In the genomic region with DNA sequence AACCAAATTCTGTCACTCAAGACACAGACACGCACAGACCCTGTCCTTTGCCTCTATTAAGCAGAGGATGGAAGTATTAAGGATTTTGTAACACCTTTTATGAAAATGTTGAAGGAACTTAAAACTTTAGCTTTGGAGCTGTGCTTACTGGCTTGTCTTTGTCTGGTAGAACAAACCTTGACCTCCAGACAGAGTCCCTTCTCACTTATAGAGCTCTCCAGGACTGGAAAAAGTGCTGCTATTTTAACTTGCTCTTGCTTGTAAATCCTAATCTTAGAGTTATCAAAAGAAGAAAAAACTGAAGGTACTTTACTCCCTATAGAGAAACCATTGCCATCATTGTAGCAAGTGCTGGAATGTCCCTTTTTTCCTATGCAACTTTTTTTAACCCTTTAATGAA, we compare ENCODE assay signal across 14 cellular contexts.
DNase-seq lines count a peak whose midpoint lies in the region; ATAC-seq and TF ChIP-seq lines count a peak whose summit lies in the region.
"Had no signal": no experiment of that assay in that cellular context is flagged by ENCODE, and none has a peak within 500 bp of the region (broad histone marks: within the 10 kb centered on the region; RNA-seq: fewer than 3 reads in every experiment).

No MANE protein-coding gene starts in this region.

- H3K9me3 ChIP-seq in iPS-18a (ENCODE audit: control insufficient read depth, low read depth, low read length) = no peaks in the 10 kb centered on the region
- no peaks in the 10 kb centered on the region for H3K9me3 ChIP-seq in neural progenitor cell (ENCODE audit: low read depth)

- H3K27me3 ChIP-seq in GM23338 (ENCODE audit: insufficient read depth) = no peaks in the 10 kb centered on the region
- H3K27me3 ChIP-seq in iPS-18a (ENCODE audit: control insufficient read depth, insufficient read depth, low read length) = no peaks in the 10 kb centered on the region
- H3K27me3 ChIP-seq in neural progenitor cell = no peaks in the 10 kb centered on the region

- no peaks in the 10 kb centered on the region for H3K9me3 Mint-ChIP-seq in GM23338
- peaks cover 2% of the 10 kb centered on the region for H3K9me3 Mint-ChIP-seq in WTC11
- peaks cover 4% of the 10 kb centered on the region for H3K9me3 Mint-ChIP-seq in progenitor cell of endocrine pancreas (ENCODE audit: low read depth)
- no peaks in the 10 kb centered on the region for H3K9me3 Mint-ChIP-seq in neural progenitor cell
- H3K9me3 Mint-ChIP-seq: H9 had no signal

- H4K20me1 ChIP-seq in GM23338 (replicated peaks; ENCODE audit: insufficient read depth) = no peaks in the 10 kb centered on the region
- no peaks in the 10 kb centered on the region for H4K20me1 ChIP-seq in neural progenitor cell (ENCODE audit: low read depth)

- H3K4me1 Mint-ChIP-seq in GM23338 = peaks cover 37% of the 10 kb centered on the region
- peaks cover 35% of the 10 kb centered on the region for H3K4me1 Mint-ChIP-seq in WTC11
- H3K4me1 Mint-ChIP-seq in progenitor cell of endocrine pancreas (ENCODE audit: low read depth) = peaks cover 24% of the 10 kb centered on the region
- H3K4me1 Mint-ChIP-seq in neural progenitor cell = peaks cover 6% of the 10 kb centered on the region

- H3K9me2 ChIP-seq in GM23338 (ENCODE audit: insufficient read depth) = no peaks in the 10 kb centered on the region

- H3K4me1 ChIP-seq in GM23338 (ENCODE audit: insufficient read depth) (peaks cover 22% of the 10 kb centered on the region), iPS-18a (ENCODE audit: control insufficient read depth, low read depth, low read length) (peaks cover 34% of the 10 kb centered on the region), neural progenitor cell (no peaks in the 10 kb centered on the region)

- H3K79me2 ChIP-seq in GM23338 (replicated peaks; ENCODE audit: insufficient read depth) (no peaks in the 10 kb centered on the region), neural progenitor cell (ENCODE audit: low read depth) (no peaks in the 10 kb centered on the region)

- H3K27me3 Mint-ChIP-seq in GM23338 (ENCODE audit: insufficient read depth, low read depth, poor library complexity) = no peaks in the 10 kb centered on the region
- H3K27me3 Mint-ChIP-seq in WTC11 (ENCODE audit: low read depth) = no peaks in the 10 kb centered on the region
- H3K27me3 Mint-ChIP-seq in progenitor cell of endocrine pancreas = no peaks in the 10 kb centered on the region
- H3K27me3 Mint-ChIP-seq in neural progenitor cell (ENCODE audit: insufficient read depth, low read depth) = no peaks in the 10 kb centered on the region
- H3K27me3 Mint-ChIP-seq: CD4-positive, alpha-beta T cell had no signal

- H3F3A ChIP-seq in GM23338 (replicated peaks; ENCODE audit: low read depth) (no peaks in the 10 kb centered on the region), neural progenitor cell (ENCODE audit: low read depth) (no peaks in the 10 kb centered on the region)

- POLR2A ChIA-PET in WTC11 (lab: Charles Lee) = interaction anchor here (0.6 kb wide), 1 partner anchor 1288 kb away, joined by 3 read pairs; no protein-coding TSS in a partner anchor

- no peak overlapping the region for H3K9ac ChIP-seq in iPS-18a (ENCODE audit: low read length)
- H3K9ac ChIP-seq in neural progenitor cell = no peak overlapping the region
- H3K9ac ChIP-seq: GM23248 had no signal

- H3K27ac ChIP-seq in GM23338 (ENCODE audit: low read depth) (no peak overlapping the region), iPS-18a (ENCODE audit: low read length) (no peak overlapping the region), neural progenitor cell (no peak overlapping the region)
- H3K27ac ChIP-seq: GM23248 had no signal

- CTCF ChIA-PET in WTC11 (lab: Charles Lee) = no interaction called here

- H3K36me3 Mint-ChIP-seq in GM23338 (ENCODE audit: low read depth) (no peaks in the 10 kb centered on the region), WTC11 (peaks cover 2% of the 10 kb centered on the region; the same call in 1 of the 2 replicates), progenitor cell of endocrine pancreas (ENCODE audit: insufficient read depth) (peaks cover 65% of the 10 kb centered on the region), neural progenitor cell (no peaks in the 10 kb centered on the region)

- no peak for TF ChIP-seq CTCF in GM23338 (conservative IDR thresholded peaks at IDR 0.05; ENCODE audit: low read depth in 2 of 2)
- no peak for TF ChIP-seq CTCF in WTC11 (IDR thresholded peaks at IDR 0.05)
- no peak for TF ChIP-seq CTCF in progenitor cell of endocrine pancreas (IDR thresholded peaks at IDR 0.05; ENCODE audit: unreplicated experiment)
- TF ChIP-seq CTCF in neural progenitor cell (IDR thresholded peaks at IDR 0.05) = no peak

- H3K36me3 ChIP-seq in GM23338 (ENCODE audit: insufficient read depth) (no peaks in the 10 kb centered on the region), iPS-18a (ENCODE audit: control insufficient read depth, low read depth, low read length) (no peaks in the 10 kb centered on the region), neural progenitor cell (no peaks in the 10 kb centered on the region)

- H3K4me3 Mint-ChIP-seq in GM23338 (no peak overlapping the region), WTC11 (no peak overlapping the region), progenitor cell of endocrine pancreas (ENCODE audit: low read depth) (no peak overlapping the region), neural progenitor cell (no peak overlapping the region)
- H3K4me3 Mint-ChIP-seq: CD4-positive, alpha-beta T cell; H9 had no signal

- H2AFZ ChIP-seq in GM23338 (peak overlapping the region; percentile 2; the same call in 1 of the 2 replicates), neural progenitor cell (replicated peaks) (no peak overlapping the region)
- H2AFZ ChIP-seq: GM23248 had no signal

- H3K4me2 ChIP-seq in GM23338 = peak overlapping the region; percentile 26; the same call in 1 of the 2 replicates
- no peak overlapping the region for H3K4me2 ChIP-seq in neural progenitor cell

- ATAC-seq in GM23338 (peak; percentile 34; the same call in 2 of the 3 replicates), WTC11 (peak; percentile 57)

- H3K27ac Mint-ChIP-seq in GM23338 (no peak overlapping the region), WTC11 (no peak overlapping the region), progenitor cell of endocrine pancreas (peak overlapping the region; percentile 66), neural progenitor cell (no peak overlapping the region)
- H3K27ac Mint-ChIP-seq: CD4-positive, alpha-beta T cell had no signal

- DNase-seq in GM23338 (ENCODE audit: low spot score) (no peak), WTC11 (ENCODE audit: low spot score) (no peak), progenitor cell of endocrine pancreas (ENCODE audit: low spot score, unreplicated experiment) (no peak), NCI-H1930 (lab: John Stamatoyannopoulos, UW) (no peak), neural progenitor cell (ENCODE audit: low spot score) (no peak), NCI-H2196 treated with DMSO at 0.1 percent for 48 hours (lab: John Stamatoyannopoulos, UW; ENCODE audit: unreplicated experiment) (no peak)
- DNase-seq: ACHN; C1 segment of cervical spinal cord; Calu3; CD4-positive, alpha-beta T cell; DMS 273 treated with DMSO at 0.1 percent for 48 hours; GM23248; H9 had no signal

- H3K4me3 ChIP-seq in GM23338 (no peak overlapping the region), iPS-18a (ENCODE audit: low read length) (peak overlapping the region; percentile 13), neural progenitor cell (no peak overlapping the region)
- H3K4me3 ChIP-seq: GM23248 had no signal

TF ChIP-seq in GM23338, 12 proteins besides CTCF, POLR2A, EP300 and RAD21 (continues in another document):
- no peak for TF ChIP-seq POLR2AphosphoS5 (IDR thresholded peaks at IDR 0.05; ENCODE audit: low read depth)
- no peak for TF ChIP-seq ZNF114 (CRISPR knock-in tag; IDR thresholded peaks at IDR 0.05)
- TF ChIP-seq JUNB (IDR thresholded peaks at IDR 0.05; ENCODE audit: unreplicated experiment) = no peak
- no peak for TF ChIP-seq CREB1 (CRISPR knock-in tag; IDR thresholded peaks at IDR 0.05; ENCODE audit: low read depth)
- no peak for TF ChIP-seq NANOG (IDR thresholded peaks at IDR 0.05; ENCODE audit: borderline replicate concordance)
- TF ChIP-seq, protein P1, sequence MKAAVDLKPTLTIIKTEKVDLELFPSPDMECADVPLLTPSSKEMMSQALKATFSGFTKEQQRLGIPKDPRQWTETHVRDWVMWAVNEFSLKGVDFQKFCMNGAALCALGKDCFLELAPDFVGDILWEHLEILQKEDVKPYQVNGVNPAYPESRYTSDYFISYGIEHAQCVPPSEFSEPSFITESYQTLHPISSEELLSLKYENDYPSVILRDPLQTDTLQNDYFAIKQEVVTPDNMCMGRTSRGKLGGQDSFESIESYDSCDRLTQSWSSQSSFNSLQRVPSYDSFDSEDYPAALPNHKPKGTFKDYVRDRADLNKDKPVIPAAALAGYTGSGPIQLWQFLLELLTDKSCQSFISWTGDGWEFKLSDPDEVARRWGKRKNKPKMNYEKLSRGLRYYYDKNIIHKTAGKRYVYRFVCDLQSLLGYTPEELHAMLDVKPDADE (IDR thresholded peaks at IDR 0.05) = no peak
- no peak for TF ChIP-seq EZH2 (IDR thresholded peaks at IDR 0.05; ENCODE audit: low read depth, unreplicated experiment)

TF ChIP-seq in WTC11, 78 proteins besides CTCF, POLR2A, EP300 and RAD21 (continues in another document):
- TF ChIP-seq TEAD1 (CRISPR knock-in tag; IDR thresholded peaks at IDR 0.05) (no peak), SOX15 (CRISPR knock-in tag; IDR thresholded peaks at IDR 0.05) (no peak), ZNF416 (CRISPR knock-in tag; IDR thresholded peaks at IDR 0.05) (no peak), ZNF396 (CRISPR knock-in tag; IDR thresholded peaks at IDR 0.05; ENCODE audit: borderline replicate concordance) (no peak), TEAD4 (CRISPR knock-in tag; IDR thresholded peaks at IDR 0.05) (no peak)
- TF ChIP-seq, protein P2, sequence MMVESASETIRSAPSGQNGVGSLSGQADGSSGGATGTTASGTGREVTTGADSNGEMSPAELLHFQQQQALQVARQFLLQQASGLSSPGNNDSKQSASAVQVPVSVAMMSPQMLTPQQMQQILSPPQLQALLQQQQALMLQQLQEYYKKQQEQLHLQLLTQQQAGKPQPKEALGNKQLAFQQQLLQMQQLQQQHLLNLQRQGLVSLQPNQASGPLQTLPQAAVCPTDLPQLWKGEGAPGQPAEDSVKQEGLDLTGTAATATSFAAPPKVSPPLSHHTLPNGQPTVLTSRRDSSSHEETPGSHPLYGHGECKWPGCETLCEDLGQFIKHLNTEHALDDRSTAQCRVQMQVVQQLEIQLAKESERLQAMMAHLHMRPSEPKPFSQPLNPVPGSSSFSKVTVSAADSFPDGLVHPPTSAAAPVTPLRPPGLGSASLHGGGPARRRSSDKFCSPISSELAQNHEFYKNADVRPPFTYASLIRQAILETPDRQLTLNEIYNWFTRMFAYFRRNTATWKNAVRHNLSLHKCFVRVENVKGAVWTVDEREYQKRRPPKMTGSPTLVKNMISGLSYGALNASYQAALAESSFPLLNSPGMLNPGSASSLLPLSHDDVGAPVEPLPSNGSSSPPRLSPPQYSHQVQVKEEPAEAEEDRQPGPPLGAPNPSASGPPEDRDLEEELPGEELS (CRISPR knock-in tag; IDR thresholded peaks at IDR 0.05) = no peak
